In the genomic region with DNA sequence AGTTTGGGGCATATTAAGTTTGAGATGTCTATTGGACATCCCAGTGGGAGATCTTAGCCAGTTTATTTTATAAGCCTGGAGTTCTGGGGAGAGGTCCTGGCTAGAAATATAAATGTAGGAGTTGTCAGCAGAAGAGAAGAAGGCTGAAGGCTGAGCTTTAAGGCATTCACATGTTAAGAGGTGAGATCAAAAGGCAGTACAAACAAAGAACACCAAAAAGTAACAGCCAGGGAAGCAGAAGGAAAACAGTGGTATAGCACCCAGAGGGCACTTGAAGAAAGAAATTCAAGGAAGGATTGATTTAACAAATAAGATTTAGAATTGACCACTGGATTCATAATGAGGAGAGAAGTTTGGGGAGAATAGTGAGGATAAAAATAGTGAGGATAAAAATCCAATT, we compare ENCODE assay signal across 20 cellular contexts.
"Had no signal": no experiment of that assay in that cellular context is flagged by ENCODE, and none has a peak within 500 bp of the region (broad histone marks: within the 10 kb centered on the region; RNA-seq: fewer than 3 reads in every experiment).

No MANE protein-coding gene starts in this region.

- H3K9me3 ChIP-seq: esophagus muscularis mucosa, gastroesophageal sphincter, left lung, lower lobe of right lung, mucosa of descending colon had no signal

- H3K36me3 Mint-ChIP-seq: mesothelial cell of epicardium; naive B cell; naive thymus-derived CD8-positive, alpha-beta T cell had no signal

- H3K27ac Mint-ChIP-seq: mesothelial cell of epicardium; naive B cell; naive thymus-derived CD8-positive, alpha-beta T cell had no signal

- H3K4me3 Mint-ChIP-seq: mesothelial cell of epicardium; naive B cell; naive thymus-derived CD8-positive, alpha-beta T cell had no signal

- H3K27ac ChIP-seq: coronary artery, dorsolateral prefrontal cortex, esophagus muscularis mucosa, foreskin keratinocyte, gastroesophageal sphincter, heart left ventricle, hepatocyte, left lung, lower lobe of right lung had no signal

- ATAC-seq: foreskin keratinocyte; gastroesophageal sphincter; heart left ventricle; left cardiac atrium; left lung; left ventricle myocardium superior; lower lobe of right lung; mucosa of descending colon; naive thymus-derived CD8-positive, alpha-beta T cell had no signal

- H3K36me3 ChIP-seq: esophagus muscularis mucosa, gastroesophageal sphincter, heart left ventricle, left lung, lower lobe of right lung had no signal

- H3K4me3 ChIP-seq: coronary artery, dorsolateral prefrontal cortex, esophagus muscularis mucosa, gastroesophageal sphincter, heart left ventricle, hepatocyte, left lung, lower lobe of right lung, mucosa of descending colon had no signal

- H3K4me2 ChIP-seq: hepatocyte had no signal

- H3K27me3 Mint-ChIP-seq: naive B cell; naive thymus-derived CD8-positive, alpha-beta T cell had no signal

- H2AFZ ChIP-seq: hepatocyte had no signal

- DNase-seq: dermis blood vessel endothelial cell; dorsolateral prefrontal cortex; effector CD4-positive, alpha-beta T cell; effector memory CD4-positive, alpha-beta T cell; foreskin keratinocyte; heart left ventricle; hypothalamus; left cardiac atrium; left lung; left ventricle myocardium superior; lower lobe of right lung; mesenchymal stem cell; mucosa of descending colon; naive B cell; naive thymus-derived CD8-positive, alpha-beta T cell had no signal

- H3K4me1 Mint-ChIP-seq: naive B cell; naive thymus-derived CD8-positive, alpha-beta T cell had no signal

- H3K27me3 ChIP-seq: dorsolateral prefrontal cortex, esophagus muscularis mucosa, foreskin keratinocyte, heart left ventricle, hepatocyte, left lung had no signal

- H3K79me2 ChIP-seq: hepatocyte had no signal

- H3K4me1 ChIP-seq: esophagus muscularis mucosa, foreskin keratinocyte, gastroesophageal sphincter, heart left ventricle, left lung, lower lobe of right lung had no signal

- H3K9me3 Mint-ChIP-seq: mesothelial cell of epicardium had no signal
